In the genomic region with DNA sequence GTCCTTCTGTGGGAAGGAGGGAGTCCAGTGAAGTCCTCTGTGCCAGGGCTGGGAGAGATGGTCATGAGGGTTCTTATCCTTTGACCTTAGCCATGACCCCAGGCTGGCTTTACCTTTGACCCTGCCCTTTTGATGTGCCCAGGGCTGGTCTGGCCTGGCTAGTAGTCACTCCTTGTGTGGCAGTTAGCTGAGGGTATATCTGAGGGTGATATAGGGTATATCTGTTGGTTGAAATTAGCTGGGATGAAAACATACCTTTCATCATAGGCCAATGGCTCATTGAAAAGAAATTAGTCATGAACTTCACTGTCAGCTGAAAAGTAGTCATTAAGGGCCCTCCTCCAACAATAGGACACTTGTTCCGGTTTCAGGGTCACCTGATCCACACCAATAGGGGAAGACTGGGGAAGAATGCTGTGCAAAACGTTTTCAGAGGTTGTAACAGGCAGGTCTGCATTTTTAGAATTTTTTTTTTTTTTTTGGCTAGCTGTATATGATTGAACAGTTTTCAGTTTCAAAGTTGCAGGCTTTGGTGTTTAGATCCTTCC, we compare ENCODE assay signal across 1 cellular context.
TF ChIP-seq lines count a peak whose summit lies in the region.

No MANE protein-coding gene starts in this region.

TF ChIP-seq in HepG2, 621 proteins besides CTCF, POLR2A, EP300 and RAD21 (continued from another document):
- TF ChIP-seq, protein P1, sequence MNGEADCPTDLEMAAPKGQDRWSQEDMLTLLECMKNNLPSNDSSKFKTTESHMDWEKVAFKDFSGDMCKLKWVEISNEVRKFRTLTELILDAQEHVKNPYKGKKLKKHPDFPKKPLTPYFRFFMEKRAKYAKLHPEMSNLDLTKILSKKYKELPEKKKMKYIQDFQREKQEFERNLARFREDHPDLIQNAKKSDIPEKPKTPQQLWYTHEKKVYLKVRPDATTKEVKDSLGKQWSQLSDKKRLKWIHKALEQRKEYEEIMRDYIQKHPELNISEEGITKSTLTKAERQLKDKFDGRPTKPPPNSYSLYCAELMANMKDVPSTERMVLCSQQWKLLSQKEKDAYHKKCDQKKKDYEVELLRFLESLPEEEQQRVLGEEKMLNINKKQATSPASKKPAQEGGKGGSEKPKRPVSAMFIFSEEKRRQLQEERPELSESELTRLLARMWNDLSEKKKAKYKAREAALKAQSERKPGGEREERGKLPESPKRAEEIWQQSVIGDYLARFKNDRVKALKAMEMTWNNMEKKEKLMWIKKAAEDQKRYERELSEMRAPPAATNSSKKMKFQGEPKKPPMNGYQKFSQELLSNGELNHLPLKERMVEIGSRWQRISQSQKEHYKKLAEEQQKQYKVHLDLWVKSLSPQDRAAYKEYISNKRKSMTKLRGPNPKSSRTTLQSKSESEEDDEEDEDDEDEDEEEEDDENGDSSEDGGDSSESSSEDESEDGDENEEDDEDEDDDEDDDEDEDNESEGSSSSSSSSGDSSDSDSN (CRISPR knock-in tag; IDR thresholded peaks at IDR 0.05) = no peak
- TF ChIP-seq, protein P2, sequence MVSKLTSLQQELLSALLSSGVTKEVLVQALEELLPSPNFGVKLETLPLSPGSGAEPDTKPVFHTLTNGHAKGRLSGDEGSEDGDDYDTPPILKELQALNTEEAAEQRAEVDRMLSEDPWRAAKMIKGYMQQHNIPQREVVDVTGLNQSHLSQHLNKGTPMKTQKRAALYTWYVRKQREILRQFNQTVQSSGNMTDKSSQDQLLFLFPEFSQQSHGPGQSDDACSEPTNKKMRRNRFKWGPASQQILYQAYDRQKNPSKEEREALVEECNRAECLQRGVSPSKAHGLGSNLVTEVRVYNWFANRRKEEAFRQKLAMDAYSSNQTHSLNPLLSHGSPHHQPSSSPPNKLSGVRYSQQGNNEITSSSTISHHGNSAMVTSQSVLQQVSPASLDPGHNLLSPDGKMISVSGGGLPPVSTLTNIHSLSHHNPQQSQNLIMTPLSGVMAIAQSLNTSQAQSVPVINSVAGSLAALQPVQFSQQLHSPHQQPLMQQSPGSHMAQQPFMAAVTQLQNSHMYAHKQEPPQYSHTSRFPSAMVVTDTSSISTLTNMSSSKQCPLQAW (CRISPR knock-in tag; IDR thresholded peaks at IDR 0.05) = no peak
- TF ChIP-seq ZNF879 (CRISPR knock-in tag; IDR thresholded peaks at IDR 0.05) (no peak), ZNF383 (CRISPR knock-in tag; IDR thresholded peaks at IDR 0.05; ENCODE audit: borderline replicate concordance) (no peak), NKX3-1 (CRISPR knock-in tag; IDR thresholded peaks at IDR 0.05) (no peak), ZNF556 (CRISPR knock-in tag; IDR thresholded peaks at IDR 0.05; ENCODE audit: borderline replicate concordance) (no peak), NFYC (CRISPR knock-in tag; IDR thresholded peaks at IDR 0.05) (no peak), RARG (CRISPR knock-in tag; IDR thresholded peaks at IDR 0.05; ENCODE audit: low read depth) (no peak), KLF16 (CRISPR knock-in tag; IDR thresholded peaks at IDR 0.05) (no peak), IRX3 (CRISPR knock-in tag; IDR thresholded peaks at IDR 0.05; ENCODE audit: borderline replicate concordance, low read depth) (no peak), SIN3B (IDR thresholded peaks at IDR 0.05; ENCODE audit: low read length) (no peak)
- TF ChIP-seq, protein P3, sequence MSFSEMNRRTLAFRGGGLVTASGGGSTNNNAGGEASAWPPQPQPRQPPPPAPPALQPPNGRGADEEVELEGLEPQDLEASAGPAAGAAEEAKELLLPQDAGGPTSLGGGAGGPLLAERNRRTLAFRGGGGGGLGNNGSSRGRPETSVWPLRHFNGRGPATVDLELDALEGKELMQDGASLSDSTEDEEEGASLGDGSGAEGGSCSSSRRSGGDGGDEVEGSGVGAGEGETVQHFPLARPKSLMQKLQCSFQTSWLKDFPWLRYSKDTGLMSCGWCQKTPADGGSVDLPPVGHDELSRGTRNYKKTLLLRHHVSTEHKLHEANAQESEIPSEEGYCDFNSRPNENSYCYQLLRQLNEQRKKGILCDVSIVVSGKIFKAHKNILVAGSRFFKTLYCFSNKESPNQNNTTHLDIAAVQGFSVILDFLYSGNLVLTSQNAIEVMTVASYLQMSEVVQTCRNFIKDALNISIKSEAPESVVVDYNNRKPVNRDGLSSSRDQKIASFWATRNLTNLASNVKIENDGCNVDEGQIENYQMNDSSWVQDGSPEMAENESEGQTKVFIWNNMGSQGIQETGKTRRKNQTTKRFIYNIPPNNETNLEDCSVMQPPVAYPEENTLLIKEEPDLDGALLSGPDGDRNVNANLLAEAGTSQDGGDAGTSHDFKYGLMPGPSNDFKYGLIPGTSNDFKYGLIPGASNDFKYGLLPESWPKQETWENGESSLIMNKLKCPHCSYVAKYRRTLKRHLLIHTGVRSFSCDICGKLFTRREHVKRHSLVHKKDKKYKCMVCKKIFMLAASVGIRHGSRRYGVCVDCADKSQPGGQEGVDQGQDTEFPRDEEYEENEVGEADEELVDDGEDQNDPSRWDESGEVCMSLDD (CRISPR knock-in tag; IDR thresholded peaks at IDR 0.05; ENCODE audit: borderline replicate concordance) = no peak
